In genomic region chr20:62880935-62881661, GRCh38 we compare ENCODE assay signal across 10 cellular contexts.
"Had no signal": no experiment of that assay in that cellular context is flagged by ENCODE, and none has a peak within 500 bp of the region (broad histone marks: within the 10 kb centered on the region; RNA-seq: fewer than 3 reads in every experiment).

No MANE protein-coding gene starts in this region.

- H3K9me3 Mint-ChIP-seq: stimulated activated memory B cell treated with anti-CD40 and anti-IgM and Interleukin-4, amounts not matched to agents 10 μg/mL and 1 μg/mL and 100 μg/mL, for 72 hours; T-helper 1 cell treated with Interleukin-12 subunit alpha and Interleukin-12 subunit beta and Interleukin-4 antibody, amounts not matched to agents 30 μg/mL and 1 μg/mL, for 36 hours had no signal

- H3K4me3 ChIP-seq: lung, thyroid gland had no signal

- ATAC-seq: activated CD8-positive, alpha-beta T cell treated with anti-CD3 and anti-CD28 coated beads, Interleukin-2, amount 10 ng/mL, durations not matched to agents 7 days and 5 days; left colon; stimulated activated memory B cell treated with anti-CD40 and anti-IgM and Interleukin-4, amounts not matched to agents 10 μg/mL and 1 μg/mL and 100 μg/mL, for 72 hours had no signal

- H3K27me3 ChIP-seq: thyroid gland had no signal

- H3K27ac ChIP-seq: thyroid gland, WERI-Rb-1 had no signal

- DNase-seq: activated CD4-positive, alpha-beta T cell treated with anti-CD3 and anti-CD28 coated beads for 48 hours; activated CD8-positive, alpha-beta memory T cell treated with anti-CD3 and anti-CD28 coated beads, Interleukin-2, amount 50 U/mL, for 4 hours; activated CD8-positive, alpha-beta T cell treated with anti-CD3 and anti-CD28 coated beads, Interleukin-2, amount 10 ng/mL, durations not matched to agents 7 days and 5 days; activated gamma-delta T cell treated with Interleukin-2 at 50 U/mL for 16 hours; left colon; thyroid gland; WERI-Rb-1 had no signal

- H3K27ac Mint-ChIP-seq: stimulated activated memory B cell treated with anti-CD40 and anti-IgM and Interleukin-4, amounts not matched to agents 10 μg/mL and 1 μg/mL and 100 μg/mL, for 72 hours; T-helper 1 cell treated with Interleukin-12 subunit alpha and Interleukin-12 subunit beta and Interleukin-4 antibody, amounts not matched to agents 30 μg/mL and 1 μg/mL, for 36 hours had no signal

- H3K9me3 ChIP-seq: thyroid gland had no signal

- H3K27me3 Mint-ChIP-seq: stimulated activated memory B cell treated with anti-CD40 and anti-IgM and Interleukin-4, amounts not matched to agents 10 μg/mL and 1 μg/mL and 100 μg/mL, for 72 hours had no signal

- H3K4me3 Mint-ChIP-seq: activated CD8-positive, alpha-beta T cell treated with anti-CD3 and anti-CD28 coated beads, Interleukin-2, amount 10 ng/mL, durations not matched to agents 7 days and 5 days; stimulated activated memory B cell treated with anti-CD40 and anti-IgM and Interleukin-4, amounts not matched to agents 10 μg/mL and 1 μg/mL and 100 μg/mL, for 72 hours; T-helper 1 cell treated with Interleukin-12 subunit alpha and Interleukin-12 subunit beta and Interleukin-4 antibody, amounts not matched to agents 30 μg/mL and 1 μg/mL, for 36 hours had no signal
